In genomic region chr7:78090616-78091015, GRCh38 we compare ENCODE assay signal across 13 cellular contexts.
DNase-seq lines count a peak whose midpoint lies in the region; ATAC-seq and TF ChIP-seq lines count a peak whose summit lies in the region.
"Had no signal": no experiment of that assay in that cellular context is flagged by ENCODE, and none has a peak within 500 bp of the region (broad histone marks: within the 10 kb centered on the region; RNA-seq: fewer than 3 reads in every experiment).

No MANE protein-coding gene starts in this region.

- no peaks in the 10 kb centered on the region for H3K9me2 ChIP-seq in HCT116 (ENCODE audit: insufficient read depth)

- peak; percentile 14; the same call in 1 of the 2 replicates for TF ChIP-seq RAD21 in HCT116 (IDR thresholded peaks at IDR 0.05; ENCODE audit: low read depth)

- H2AFZ ChIP-seq in HCT116 (ENCODE audit: low read depth, low read length, poor library complexity, severe bottlenecking) = no peak overlapping the region

- no TSS peak for BruUV-seq in HCT116 (replicated peaks; lab: Mats Ljungman, UMichigan)

- TF ChIP-seq CTCF in AG09309 (IDR thresholded peaks at IDR 0.05; ENCODE audit: control insufficient read depth, insufficient read depth, low read depth, low read length, missing control alignments) (peak; percentile 44), HCT116 (IDR thresholded peaks at IDR 0.05 in 2 of 3, conservative IDR thresholded peaks at IDR 0.05 in 1 of 3; ENCODE audit: borderline replicate concordance in 1 of 3, insufficient read depth in 1 of 3, low read depth in 2 of 3, low read length in 2 of 3) (no peak), VCaP (conservative IDR thresholded peaks at IDR 0.05) (peak; percentile 56)

- POLR2A ChIA-PET in HCT116 (lab: Charles Lee) = no interaction called here

- no peaks in the 10 kb centered on the region for H3K36me3 ChIP-seq in HCT116 (ENCODE audit: control insufficient read depth in 1 of 2, insufficient read depth in 2 of 2, low read length in 2 of 2)

- H3K9me3 ChIP-seq in HCT116 (ENCODE audit: control insufficient read depth in 1 of 2, insufficient read depth in 1 of 2, low read depth in 1 of 2, low read length in 2 of 2) = no peaks in the 10 kb centered on the region

- no peak overlapping the region for H3K4me3 ChIP-seq in AG09309 (ENCODE audit: control insufficient read depth, low read depth, low read length)
- H3K4me3 ChIP-seq in HCT116 (replicated peaks in 1 of 2; ENCODE audit: low read depth in 1 of 2, low read length in 2 of 2) = no peak overlapping the region

- DNase-seq in AG09309 (ENCODE audit: low read depth) (no peak), HCT116 (ENCODE audit: low read depth, low spot score) (no peak), globus pallidus (ENCODE audit: low spot score) (peak; percentile 60), COLO668 (lab: John Stamatoyannopoulos, UW; ENCODE audit: unreplicated experiment) (no peak)
- no peak for DNase-seq in stimulated activated effector memory CD8-positive, alpha-beta T cell treated with anti-CD3 and anti-CD28 coated beads, Interleukin-12 subunit alpha, Interleukin-12 subunit beta, amount 100 ng/mL, for 72 hours (ENCODE audit: low spot score in 2 of 2)
- DNase-seq in stimulated activated CD4-positive, alpha-beta T cell treated with anti-CD3 and anti-CD28 coated beads, Interleukin-4, amount 100 ng/mL, for 1 hour = no peak
- DNase-seq: activated CD4-positive, alpha-beta T cell treated with anti-CD3 and anti-CD28 coated beads for 48 hours; effector CD8-positive, alpha-beta T cell; NCI-H187; stimulated activated CD4-positive, alpha-beta T cell treated with anti-CD3 and anti-CD28 coated beads, Interleukin-4, amount 100 ng/mL, for 4 hours had no signal

- ATAC-seq in HCT116 (no peak), GM19351 (IDR thresholded peaks at IDR 0.05; ENCODE audit: unreplicated experiment) (no peak)
- no peak for ATAC-seq in stimulated activated effector memory CD8-positive, alpha-beta T cell treated with anti-CD3 and anti-CD28 coated beads, Interleukin-12 subunit alpha, Interleukin-12 subunit beta, amount 100 ng/mL, for 72 hours

- RAD21 ChIA-PET in HCT116 (lab: Charles Lee; ENCODE audit: low non-redundant PET in 1 of 2, low total read pairs in 2 of 2, uncharacterized antibody in 2 of 2, unreplicated experiment in 2 of 2) = no interaction called here

- CTCF ChIA-PET in HCT116 (lab: Charles Lee) = interaction anchor here (0.6 kb wide), 1 partner anchor 65 kb away, joined by 3 read pairs; no protein-coding TSS in a partner anchor

- no peaks in the 10 kb centered on the region for H4K20me1 ChIP-seq in HCT116 (ENCODE audit: insufficient read depth)

- H3K27ac Mint-ChIP-seq in stimulated activated effector memory CD8-positive, alpha-beta T cell treated with anti-CD3 and anti-CD28 coated beads, Interleukin-12 subunit alpha, Interleukin-12 subunit beta, amount 100 ng/mL, for 72 hours = no peak overlapping the region
- H3K27ac Mint-ChIP-seq: stimulated activated naive CD8-positive, alpha-beta T cell treated with anti-CD3 and anti-CD28 coated beads, Interleukin-15, Interleukin-2, amounts not matched to agents 100 ng/mL and 50 ng/mL, for 24 hours had no signal

- H3K9ac ChIP-seq in HCT116 (ENCODE audit: low read length) = no peak overlapping the region

- peaks cover 49% of the 10 kb centered on the region for H3K27me3 ChIP-seq in HCT116 (ENCODE audit: insufficient read depth, low read length)

- no peak for TF ChIP-seq POLR2A in HCT116 (IDR thresholded peaks at IDR 0.05; ENCODE audit: borderline replicate concordance, extremely low read depth, insufficient read depth, insufficient read length)

- intact Hi-C loops in HCT116 (cut with micrococcal nuclease) = no loop called here

- no peak overlapping the region for H3K4me2 ChIP-seq in HCT116 (ENCODE audit: low read length)

- H3K4me1 Mint-ChIP-seq in stimulated activated effector memory CD8-positive, alpha-beta T cell treated with anti-CD3 and anti-CD28 coated beads, Interleukin-12 subunit alpha, Interleukin-12 subunit beta, amount 100 ng/mL, for 72 hours = no peaks in the 10 kb centered on the region

- no peaks in the 10 kb centered on the region for H3K4me1 ChIP-seq in HCT116 (ENCODE audit: control insufficient read depth in 1 of 2, insufficient read depth in 2 of 2, low read length in 2 of 2)

- H3K4me3 Mint-ChIP-seq in stimulated activated effector memory CD8-positive, alpha-beta T cell treated with anti-CD3 and anti-CD28 coated beads, Interleukin-12 subunit alpha, Interleukin-12 subunit beta, amount 100 ng/mL, for 72 hours = no peak overlapping the region
- H3K4me3 Mint-ChIP-seq: stimulated activated naive CD8-positive, alpha-beta T cell treated with anti-CD3 and anti-CD28 coated beads, Interleukin-15, Interleukin-2, amounts not matched to agents 100 ng/mL and 50 ng/mL, for 24 hours had no signal

- no peaks in the 10 kb centered on the region for H3K79me2 ChIP-seq in HCT116 (ENCODE audit: insufficient read depth, low read length)

- H3K27ac ChIP-seq in HCT116 (ENCODE audit: low read depth, low read length) = no peak overlapping the region
- no peak overlapping the region for H3K27ac ChIP-seq in VCaP

- no peaks in the 10 kb centered on the region for H3K9me3 Mint-ChIP-seq in stimulated activated effector memory CD8-positive, alpha-beta T cell treated with anti-CD3 and anti-CD28 coated beads, Interleukin-12 subunit alpha, Interleukin-12 subunit beta, amount 100 ng/mL, for 72 hours
- H3K9me3 Mint-ChIP-seq: stimulated activated naive CD8-positive, alpha-beta T cell treated with anti-CD3 and anti-CD28 coated beads, Interleukin-15, Interleukin-2, amounts not matched to agents 100 ng/mL and 50 ng/mL, for 24 hours had no signal

- H3K36me3 Mint-ChIP-seq in stimulated activated effector memory CD8-positive, alpha-beta T cell treated with anti-CD3 and anti-CD28 coated beads, Interleukin-12 subunit alpha, Interleukin-12 subunit beta, amount 100 ng/mL, for 72 hours = no peaks in the 10 kb centered on the region

TF ChIP-seq in HCT116, 20 proteins besides CTCF, POLR2A, EP300 and RAD21:
- TF ChIP-seq JUND (IDR thresholded peaks at IDR 0.05) = no peak
- TF ChIP-seq SIN3A (IDR thresholded peaks at IDR 0.05; ENCODE audit: low read depth) = no peak
- no peak for TF ChIP-seq YY1 (IDR thresholded peaks at IDR 0.05; ENCODE audit: extremely low read depth, insufficient replicate concordance, low read depth, low read length)
- no peak for TF ChIP-seq MAX (IDR thresholded peaks at IDR 0.05)
- TF ChIP-seq CBX3 (IDR thresholded peaks at IDR 0.05; ENCODE audit: low read depth) = no peak
- TF ChIP-seq SP1 (IDR thresholded peaks at IDR 0.05; ENCODE audit: low read depth) = no peak
- no peak for TF ChIP-seq SRF (IDR thresholded peaks at IDR 0.05; ENCODE audit: low read depth)
- TF ChIP-seq ELF1 (IDR thresholded peaks at IDR 0.05; ENCODE audit: borderline replicate concordance, low read depth) = no peak
- no peak for TF ChIP-seq REST (IDR thresholded peaks at IDR 0.05; ENCODE audit: low read depth)
- TF ChIP-seq ZNF274 (IDR thresholded peaks at IDR 0.05; ENCODE audit: low read depth, low read length) = no peak
- TF ChIP-seq ZFX (IDR thresholded peaks at IDR 0.05) = no peak
- TF ChIP-seq EZH2 (IDR thresholded peaks at IDR 0.05) = no peak
- no peak for TF ChIP-seq ATF3 (IDR thresholded peaks at IDR 0.05)
- no peak for TF ChIP-seq EZH2phosphoT487 (IDR thresholded peaks at IDR 0.05; ENCODE audit: borderline replicate concordance)
- TF ChIP-seq EGR1 (IDR thresholded peaks at IDR 0.05; ENCODE audit: low read depth) = no peak
- no peak for TF ChIP-seq TCF7L2 (IDR thresholded peaks at IDR 0.05; ENCODE audit: borderline replicate concordance, extremely low read depth, insufficient read depth, insufficient read length)
- no peak for TF ChIP-seq CEBPB (IDR thresholded peaks at IDR 0.05; ENCODE audit: low read depth)
- TF ChIP-seq POLR2AphosphoS5 (IDR thresholded peaks at IDR 0.05; ENCODE audit: low read depth, low read length) = no peak

Comparison
In these comparisons a context has a peak if more than half of its experiments do, and no peak if none do; other contexts are left out.
1. CTCF ChIP-seq: peak in AG09309 (single experiment) and VCaP (single experiment); none in HCT116 (0 of 3).